In the genomic region with DNA sequence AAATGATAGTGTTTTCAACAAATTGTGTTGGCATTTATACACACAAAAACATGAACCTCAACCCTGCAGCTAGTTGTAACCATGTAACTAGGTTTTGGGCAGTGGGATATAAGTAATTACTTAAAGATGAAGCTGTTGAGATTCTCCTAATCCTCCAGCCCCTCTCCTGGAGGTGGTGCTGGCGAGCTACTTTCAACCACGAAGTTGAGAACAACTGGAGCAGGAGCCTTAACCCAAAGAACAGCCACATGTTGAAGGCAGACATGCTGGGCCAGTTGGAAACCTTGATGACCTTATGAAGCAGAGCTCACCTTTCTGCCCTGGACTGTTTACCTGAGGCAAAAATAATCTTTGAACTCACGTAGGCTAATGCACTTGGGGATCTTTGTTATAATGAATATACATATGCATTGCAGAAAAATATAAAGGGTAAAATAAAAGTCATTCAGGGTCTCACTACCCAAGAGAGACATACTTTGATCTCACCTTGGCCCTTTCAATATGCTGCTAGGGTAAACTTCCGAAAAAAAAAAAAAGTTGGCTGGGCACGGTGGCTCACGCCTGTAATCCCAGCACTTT, we compare ENCODE assay signal across 1 cellular context.
A peak's percentile ranks its signal among the peaks of the same experiment; 100 is the strongest.
TF ChIP-seq lines count a peak whose summit lies in the region.

No MANE protein-coding gene starts in this region.

TF ChIP-seq in HepG2, 621 proteins besides CTCF, POLR2A, EP300 and RAD21 (continued from another document and continues in another):
- TF ChIP-seq ZNF749 (CRISPR knock-in tag; IDR thresholded peaks at IDR 0.05; ENCODE audit: borderline replicate concordance) (no peak), IKZF4 (CRISPR knock-in tag; IDR thresholded peaks at IDR 0.05; ENCODE audit: borderline replicate concordance, low read depth, not compliant biosample characterization) (no peak), NFE2L1 (CRISPR knock-in tag; IDR thresholded peaks at IDR 0.05; ENCODE audit: borderline replicate concordance) (no peak), MEIS2 (CRISPR knock-in tag; IDR thresholded peaks at IDR 0.05) (no peak), KDM6A (CRISPR knock-in tag; IDR thresholded peaks at IDR 0.05; ENCODE audit: low read depth) (no peak), HDAC2 (CRISPR knock-in tag; IDR thresholded peaks at IDR 0.05) (peak; percentile 19; the same call in 1 of the 2 replicates), NAIF1 (CRISPR knock-in tag; IDR thresholded peaks at IDR 0.05; ENCODE audit: borderline replicate concordance) (no peak), ATF1 (CRISPR knock-in tag; IDR thresholded peaks at IDR 0.05) (no peak), RELA (CRISPR knock-in tag; IDR thresholded peaks at IDR 0.05) (no peak), FLYWCH1 (CRISPR knock-in tag; IDR thresholded peaks at IDR 0.05) (no peak), SNAPC2 (CRISPR knock-in tag; IDR thresholded peaks at IDR 0.05) (no peak), KLF11 (CRISPR knock-in tag; IDR thresholded peaks at IDR 0.05) (no peak), NR2F1 (CRISPR knock-in tag; IDR thresholded peaks at IDR 0.05) (0 out of 4 replicates have a peak, but pooled peaks of 1 of the 2 experiments have one; percentile 22), ZNF569 (CRISPR knock-in tag; IDR thresholded peaks at IDR 0.05; ENCODE audit: borderline replicate concordance) (no peak), FOXA3 (CRISPR knock-in tag; IDR thresholded peaks at IDR 0.05) (peak; percentile 54), TMF1 (CRISPR knock-in tag; IDR thresholded peaks at IDR 0.05; ENCODE audit: low read depth) (no peak), ELF3 (CRISPR knock-in tag; IDR thresholded peaks at IDR 0.05) (peak; percentile 64; the same call in 1 of the 2 replicates), NCOA5 (CRISPR knock-in tag; IDR thresholded peaks at IDR 0.05) (no peak), HOXA9 (CRISPR knock-in tag; IDR thresholded peaks at IDR 0.05; ENCODE audit: borderline replicate concordance) (no peak), ZNF782 (CRISPR knock-in tag; IDR thresholded peaks at IDR 0.05; ENCODE audit: borderline replicate concordance) (no peak), TOE1 (CRISPR knock-in tag; IDR thresholded peaks at IDR 0.05) (no peak), SKI (IDR thresholded peaks at IDR 0.05; ENCODE audit: partially characterized antibody) (no peak), ZNF614 (CRISPR knock-in tag; IDR thresholded peaks at IDR 0.05; ENCODE audit: borderline replicate concordance) (peak; percentile 66; the same call in 1 of the 2 replicates)
- TF ChIP-seq, protein P1, sequence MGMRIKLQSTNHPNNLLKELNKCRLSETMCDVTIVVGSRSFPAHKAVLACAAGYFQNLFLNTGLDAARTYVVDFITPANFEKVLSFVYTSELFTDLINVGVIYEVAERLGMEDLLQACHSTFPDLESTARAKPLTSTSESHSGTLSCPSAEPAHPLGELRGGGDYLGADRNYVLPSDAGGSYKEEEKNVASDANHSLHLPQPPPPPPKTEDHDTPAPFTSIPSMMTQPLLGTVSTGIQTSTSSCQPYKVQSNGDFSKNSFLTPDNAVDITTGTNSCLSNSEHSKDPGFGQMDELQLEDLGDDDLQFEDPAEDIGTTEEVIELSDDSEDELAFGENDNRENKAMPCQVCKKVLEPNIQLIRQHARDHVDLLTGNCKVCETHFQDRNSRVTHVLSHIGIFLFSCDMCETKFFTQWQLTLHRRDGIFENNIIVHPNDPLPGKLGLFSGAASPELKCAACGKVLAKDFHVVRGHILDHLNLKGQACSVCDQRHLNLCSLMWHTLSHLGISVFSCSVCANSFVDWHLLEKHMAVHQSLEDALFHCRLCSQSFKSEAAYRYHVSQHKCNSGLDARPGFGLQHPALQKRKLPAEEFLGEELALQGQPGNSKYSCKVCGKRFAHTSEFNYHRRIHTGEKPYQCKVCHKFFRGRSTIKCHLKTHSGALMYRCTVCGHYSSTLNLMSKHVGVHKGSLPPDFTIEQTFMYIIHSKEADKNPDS (CRISPR knock-in tag; IDR thresholded peaks at IDR 0.05) = no peak
- TF ChIP-seq, protein P2, sequence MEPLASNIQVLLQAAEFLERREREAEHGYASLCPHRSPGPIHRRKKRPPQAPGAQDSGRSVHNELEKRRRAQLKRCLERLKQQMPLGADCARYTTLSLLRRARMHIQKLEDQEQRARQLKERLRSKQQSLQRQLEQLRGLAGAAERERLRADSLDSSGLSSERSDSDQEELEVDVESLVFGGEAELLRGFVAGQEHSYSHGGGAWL (CRISPR knock-in tag; IDR thresholded peaks at IDR 0.05) = no peak
- TF ChIP-seq, protein P3, sequence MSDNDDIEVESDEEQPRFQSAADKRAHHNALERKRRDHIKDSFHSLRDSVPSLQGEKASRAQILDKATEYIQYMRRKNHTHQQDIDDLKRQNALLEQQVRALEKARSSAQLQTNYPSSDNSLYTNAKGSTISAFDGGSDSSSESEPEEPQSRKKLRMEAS (IDR thresholded peaks at IDR 0.05) = peak; percentile 80
- TF ChIP-seq, protein P4, sequence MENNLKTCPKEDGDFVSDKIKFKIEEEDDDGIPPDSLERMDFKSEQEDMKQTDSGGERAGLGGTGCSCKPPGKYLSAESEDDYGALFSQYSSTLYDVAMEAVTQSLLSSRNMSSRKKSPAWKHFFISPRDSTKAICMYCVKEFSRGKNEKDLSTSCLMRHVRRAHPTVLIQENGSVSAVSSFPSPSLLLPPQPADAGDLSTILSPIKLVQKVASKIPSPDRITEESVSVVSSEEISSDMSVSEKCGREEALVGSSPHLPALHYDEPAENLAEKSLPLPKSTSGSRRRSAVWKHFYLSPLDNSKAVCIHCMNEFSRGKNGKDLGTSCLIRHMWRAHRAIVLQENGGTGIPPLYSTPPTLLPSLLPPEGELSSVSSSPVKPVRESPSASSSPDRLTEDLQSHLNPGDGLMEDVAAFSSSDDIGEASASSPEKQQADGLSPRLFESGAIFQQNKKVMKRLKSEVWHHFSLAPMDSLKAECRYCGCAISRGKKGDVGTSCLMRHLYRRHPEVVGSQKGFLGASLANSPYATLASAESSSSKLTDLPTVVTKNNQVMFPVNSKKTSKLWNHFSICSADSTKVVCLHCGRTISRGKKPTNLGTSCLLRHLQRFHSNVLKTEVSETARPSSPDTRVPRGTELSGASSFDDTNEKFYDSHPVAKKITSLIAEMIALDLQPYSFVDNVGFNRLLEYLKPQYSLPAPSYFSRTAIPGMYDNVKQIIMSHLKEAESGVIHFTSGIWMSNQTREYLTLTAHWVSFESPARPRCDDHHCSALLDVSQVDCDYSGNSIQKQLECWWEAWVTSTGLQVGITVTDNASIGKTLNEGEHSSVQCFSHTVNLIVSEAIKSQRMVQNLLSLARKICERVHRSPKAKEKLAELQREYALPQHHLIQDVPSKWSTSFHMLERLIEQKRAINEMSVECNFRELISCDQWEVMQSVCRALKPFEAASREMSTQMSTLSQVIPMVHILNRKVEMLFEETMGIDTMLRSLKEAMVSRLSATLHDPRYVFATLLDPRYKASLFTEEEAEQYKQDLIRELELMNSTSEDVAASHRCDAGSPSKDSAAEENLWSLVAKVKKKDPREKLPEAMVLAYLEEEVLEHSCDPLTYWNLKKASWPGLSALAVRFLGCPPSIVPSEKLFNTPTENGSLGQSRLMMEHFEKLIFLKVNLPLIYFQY (CRISPR knock-in tag; IDR thresholded peaks at IDR 0.05; ENCODE audit: borderline replicate concordance) = 0 out of 2 replicates have a peak, but pooled peaks have one; percentile 46
- TF ChIP-seq, protein P5, sequence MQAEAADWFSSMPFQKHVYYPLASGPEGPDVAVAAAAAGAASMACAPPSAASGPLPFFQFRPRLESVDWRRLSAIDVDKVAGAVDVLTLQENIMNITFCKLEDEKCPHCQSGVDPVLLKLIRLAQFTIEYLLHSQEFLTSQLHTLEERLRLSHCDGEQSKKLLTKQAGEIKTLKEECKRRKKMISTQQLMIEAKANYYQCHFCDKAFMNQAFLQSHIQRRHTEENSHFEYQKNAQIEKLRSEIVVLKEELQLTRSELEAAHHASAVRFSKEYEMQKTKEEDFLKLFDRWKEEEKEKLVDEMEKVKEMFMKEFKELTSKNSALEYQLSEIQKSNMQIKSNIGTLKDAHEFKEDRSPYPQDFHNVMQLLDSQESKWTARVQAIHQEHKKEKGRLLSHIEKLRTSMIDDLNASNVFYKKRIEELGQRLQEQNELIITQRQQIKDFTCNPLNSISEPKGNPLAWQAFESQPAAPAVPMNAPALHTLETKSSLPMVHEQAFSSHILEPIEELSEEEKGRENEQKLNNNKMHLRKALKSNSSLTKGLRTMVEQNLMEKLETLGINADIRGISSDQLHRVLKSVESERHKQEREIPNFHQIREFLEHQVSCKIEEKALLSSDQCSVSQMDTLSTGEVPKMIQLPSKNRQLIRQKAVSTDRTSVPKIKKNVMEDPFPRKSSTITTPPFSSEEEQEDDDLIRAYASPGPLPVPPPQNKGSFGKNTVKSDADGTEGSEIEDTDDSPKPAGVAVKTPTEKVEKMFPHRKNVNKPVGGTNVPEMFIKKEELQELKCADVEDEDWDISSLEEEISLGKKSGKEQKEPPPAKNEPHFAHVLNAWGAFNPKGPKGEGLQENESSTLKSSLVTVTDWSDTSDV (CRISPR knock-in tag; IDR thresholded peaks at IDR 0.05) = no peak
- TF ChIP-seq, protein P6, sequence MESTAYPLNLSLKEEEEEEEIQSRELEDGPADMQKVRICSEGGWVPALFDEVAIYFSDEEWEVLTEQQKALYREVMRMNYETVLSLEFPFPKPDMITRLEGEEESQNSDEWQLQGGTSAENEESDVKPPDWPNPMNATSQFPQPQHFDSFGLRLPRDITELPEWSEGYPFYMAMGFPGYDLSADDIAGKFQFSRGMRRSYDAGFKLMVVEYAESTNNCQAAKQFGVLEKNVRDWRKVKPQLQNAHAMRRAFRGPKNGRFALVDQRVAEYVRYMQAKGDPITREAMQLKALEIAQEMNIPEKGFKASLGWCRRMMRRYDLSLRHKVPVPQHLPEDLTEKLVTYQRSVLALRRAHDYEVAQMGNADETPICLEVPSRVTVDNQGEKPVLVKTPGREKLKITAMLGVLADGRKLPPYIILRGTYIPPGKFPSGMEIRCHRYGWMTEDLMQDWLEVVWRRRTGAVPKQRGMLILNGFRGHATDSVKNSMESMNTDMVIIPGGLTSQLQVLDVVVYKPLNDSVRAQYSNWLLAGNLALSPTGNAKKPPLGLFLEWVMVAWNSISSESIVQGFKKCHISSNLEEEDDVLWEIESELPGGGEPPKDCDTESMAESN (CRISPR knock-in tag; conservative IDR thresholded peaks at IDR 0.05) = peak; percentile 87; the same call in 1 of the 2 replicates
- TF ChIP-seq, protein P7, sequence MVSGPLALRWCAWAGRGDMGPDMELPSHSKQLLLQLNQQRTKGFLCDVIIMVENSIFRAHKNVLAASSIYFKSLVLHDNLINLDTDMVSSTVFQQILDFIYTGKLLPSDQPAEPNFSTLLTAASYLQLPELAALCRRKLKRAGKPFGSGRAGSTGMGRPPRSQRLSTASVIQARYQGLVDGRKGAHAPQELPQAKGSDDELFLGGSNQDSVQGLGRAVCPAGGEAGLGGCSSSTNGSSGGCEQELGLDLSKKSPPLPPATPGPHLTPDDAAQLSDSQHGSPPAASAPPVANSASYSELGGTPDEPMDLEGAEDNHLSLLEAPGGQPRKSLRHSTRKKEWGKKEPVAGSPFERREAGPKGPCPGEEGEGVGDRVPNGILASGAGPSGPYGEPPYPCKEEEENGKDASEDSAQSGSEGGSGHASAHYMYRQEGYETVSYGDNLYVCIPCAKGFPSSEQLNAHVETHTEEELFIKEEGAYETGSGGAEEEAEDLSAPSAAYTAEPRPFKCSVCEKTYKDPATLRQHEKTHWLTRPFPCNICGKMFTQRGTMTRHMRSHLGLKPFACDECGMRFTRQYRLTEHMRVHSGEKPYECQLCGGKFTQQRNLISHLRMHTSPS (CRISPR knock-in tag; IDR thresholded peaks at IDR 0.05; ENCODE audit: low read depth) = no peak
- TF ChIP-seq, protein P8, sequence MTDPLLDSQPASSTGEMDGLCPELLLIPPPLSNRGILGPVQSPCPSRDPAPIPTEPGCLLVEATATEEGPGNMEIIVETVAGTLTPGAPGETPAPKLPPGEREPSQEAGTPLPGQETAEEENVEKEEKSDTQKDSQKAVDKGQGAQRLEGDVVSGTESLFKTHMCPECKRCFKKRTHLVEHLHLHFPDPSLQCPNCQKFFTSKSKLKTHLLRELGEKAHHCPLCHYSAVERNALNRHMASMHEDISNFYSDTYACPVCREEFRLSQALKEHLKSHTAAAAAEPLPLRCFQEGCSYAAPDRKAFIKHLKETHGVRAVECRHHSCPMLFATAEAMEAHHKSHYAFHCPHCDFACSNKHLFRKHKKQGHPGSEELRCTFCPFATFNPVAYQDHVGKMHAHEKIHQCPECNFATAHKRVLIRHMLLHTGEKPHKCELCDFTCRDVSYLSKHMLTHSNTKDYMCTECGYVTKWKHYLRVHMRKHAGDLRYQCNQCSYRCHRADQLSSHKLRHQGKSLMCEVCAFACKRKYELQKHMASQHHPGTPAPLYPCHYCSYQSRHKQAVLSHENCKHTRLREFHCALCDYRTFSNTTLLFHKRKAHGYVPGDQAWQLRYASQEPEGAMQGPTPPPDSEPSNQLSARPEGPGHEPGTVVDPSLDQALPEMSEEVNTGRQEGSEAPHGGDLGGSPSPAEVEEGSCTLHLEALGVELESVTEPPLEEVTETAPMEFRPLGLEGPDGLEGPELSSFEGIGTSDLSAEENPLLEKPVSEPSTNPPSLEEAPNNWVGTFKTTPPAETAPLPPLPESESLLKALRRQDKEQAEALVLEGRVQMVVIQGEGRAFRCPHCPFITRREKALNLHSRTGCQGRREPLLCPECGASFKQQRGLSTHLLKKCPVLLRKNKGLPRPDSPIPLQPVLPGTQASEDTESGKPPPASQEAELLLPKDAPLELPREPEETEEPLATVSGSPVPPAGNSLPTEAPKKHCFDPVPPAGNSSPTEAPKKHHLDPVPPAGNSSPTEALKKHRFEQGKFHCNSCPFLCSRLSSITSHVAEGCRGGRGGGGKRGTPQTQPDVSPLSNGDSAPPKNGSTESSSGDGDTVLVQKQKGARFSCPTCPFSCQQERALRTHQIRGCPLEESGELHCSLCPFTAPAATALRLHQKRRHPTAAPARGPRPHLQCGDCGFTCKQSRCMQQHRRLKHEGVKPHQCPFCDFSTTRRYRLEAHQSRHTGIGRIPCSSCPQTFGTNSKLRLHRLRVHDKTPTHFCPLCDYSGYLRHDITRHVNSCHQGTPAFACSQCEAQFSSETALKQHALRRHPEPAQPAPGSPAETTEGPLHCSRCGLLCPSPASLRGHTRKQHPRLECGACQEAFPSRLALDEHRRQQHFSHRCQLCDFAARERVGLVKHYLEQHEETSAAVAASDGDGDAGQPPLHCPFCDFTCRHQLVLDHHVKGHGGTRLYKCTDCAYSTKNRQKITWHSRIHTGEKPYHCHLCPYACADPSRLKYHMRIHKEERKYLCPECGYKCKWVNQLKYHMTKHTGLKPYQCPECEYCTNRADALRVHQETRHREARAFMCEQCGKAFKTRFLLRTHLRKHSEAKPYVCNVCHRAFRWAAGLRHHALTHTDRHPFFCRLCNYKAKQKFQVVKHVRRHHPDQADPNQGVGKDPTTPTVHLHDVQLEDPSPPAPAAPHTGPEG (CRISPR knock-in tag; IDR thresholded peaks at IDR 0.05) = no peak
- TF ChIP-seq, protein P9, sequence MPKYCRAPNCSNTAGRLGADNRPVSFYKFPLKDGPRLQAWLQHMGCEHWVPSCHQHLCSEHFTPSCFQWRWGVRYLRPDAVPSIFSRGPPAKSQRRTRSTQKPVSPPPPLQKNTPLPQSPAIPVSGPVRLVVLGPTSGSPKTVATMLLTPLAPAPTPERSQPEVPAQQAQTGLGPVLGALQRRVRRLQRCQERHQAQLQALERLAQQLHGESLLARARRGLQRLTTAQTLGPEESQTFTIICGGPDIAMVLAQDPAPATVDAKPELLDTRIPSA (CRISPR knock-in tag; IDR thresholded peaks at IDR 0.05; ENCODE audit: borderline replicate concordance) = no peak
- TF ChIP-seq, protein P10, sequence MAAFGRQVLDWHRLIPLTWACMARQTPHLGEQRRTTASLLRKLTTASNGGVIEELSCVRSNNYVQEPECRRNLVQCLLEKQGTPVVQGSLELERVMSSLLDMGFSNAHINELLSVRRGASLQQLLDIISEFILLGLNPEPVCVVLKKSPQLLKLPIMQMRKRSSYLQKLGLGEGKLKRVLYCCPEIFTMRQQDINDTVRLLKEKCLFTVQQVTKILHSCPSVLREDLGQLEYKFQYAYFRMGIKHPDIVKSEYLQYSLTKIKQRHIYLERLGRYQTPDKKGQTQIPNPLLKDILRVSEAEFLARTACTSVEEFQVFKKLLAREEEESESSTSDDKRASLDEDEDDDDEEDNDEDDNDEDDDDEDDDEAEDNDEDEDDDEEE (CRISPR knock-in tag; IDR thresholded peaks at IDR 0.05) = no peak
